10 cellular contexts compared by ENCODE assay signal in the genomic region with DNA sequence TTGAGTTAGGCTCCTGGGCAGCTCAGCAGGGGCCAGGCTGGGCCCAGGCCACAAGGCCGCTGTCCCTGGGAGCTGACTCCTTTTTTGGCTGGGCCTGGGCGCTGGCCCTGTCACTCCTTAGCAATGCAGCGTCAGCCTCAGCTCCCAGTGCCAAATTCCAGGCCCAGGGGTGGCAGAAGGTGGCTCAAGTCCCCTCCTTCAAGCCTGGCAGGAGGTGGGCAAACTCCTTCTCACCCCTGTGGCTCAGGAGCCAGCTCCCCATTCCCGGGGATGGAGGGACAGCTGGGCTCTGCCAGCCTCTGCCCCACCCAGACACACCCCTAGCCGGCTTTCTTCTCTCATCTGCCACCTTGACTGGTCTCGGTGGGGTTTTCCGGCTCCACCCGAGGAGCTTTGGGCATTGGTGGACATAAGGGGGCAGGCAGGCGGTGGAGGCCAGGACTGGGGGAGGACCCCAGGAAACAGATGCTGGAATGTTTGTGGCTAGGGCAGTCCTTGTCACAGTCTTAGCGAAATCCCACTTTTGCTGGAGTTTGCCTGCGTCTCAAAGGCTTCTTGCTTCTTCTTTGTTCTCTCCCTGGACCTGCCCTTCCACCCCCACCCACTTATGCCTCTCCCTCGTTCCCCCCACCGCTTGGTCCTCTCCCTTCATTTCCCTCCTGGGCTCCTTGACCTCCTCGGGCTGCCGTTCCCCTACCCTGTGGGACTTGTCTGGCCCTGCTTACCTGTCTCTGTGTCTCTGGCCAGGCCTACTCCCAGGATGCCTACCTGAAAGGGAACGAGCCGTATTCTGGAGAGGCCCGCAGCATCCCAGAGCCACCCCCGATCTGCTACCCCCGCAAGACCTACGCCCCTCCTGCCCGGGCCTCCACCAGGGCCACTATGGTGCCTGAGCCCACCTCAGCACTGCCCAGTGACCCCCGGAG. TPM values are rescaled to one million over a fixed set of nuclear protein-coding genes. Genes with fewer than 3 reads are reported as not detected.
DNase-seq lines count a peak whose midpoint lies in the region; ATAC-seq and TF ChIP-seq lines count a peak whose summit lies in the region.
"Had no signal": no experiment of that assay in that cellular context is flagged by ENCODE, and none has a peak within 500 bp of the region (broad histone marks: within the 10 kb centered on the region; RNA-seq: fewer than 3 reads in every experiment).

No MANE protein-coding gene starts in this region.

- no peaks in the 10 kb centered on the region for H3K27me3 Mint-ChIP-seq in stimulated activated naive CD8-positive, alpha-beta T cell treated with anti-CD3 and anti-CD28 coated beads, Interleukin-15, amount 100 ng/mL, for 72 hours

- H3K27me3 ChIP-seq in ascending aorta (no peaks in the 10 kb centered on the region), heart right ventricle (no peaks in the 10 kb centered on the region)

- peak overlapping the region; percentile 54 to 66 for H3K4me3 ChIP-seq in ascending aorta
- peak overlapping the region in 9 of 10 donors; percentile 42 to 59 (median 55) for H3K4me3 ChIP-seq in heart right ventricle
- H3K4me3 ChIP-seq in skeletal muscle cell (ENCODE audit: low read depth, low read length), result peak overlapping the region; percentile 53

- H3K9me3 ChIP-seq in ascending aorta, result no peaks in the 10 kb centered on the region
- H3K9me3 ChIP-seq in heart right ventricle, result no peaks in the 10 kb centered on the region

- no peaks in the 10 kb centered on the region for H3K4me1 Mint-ChIP-seq in stimulated activated naive CD8-positive, alpha-beta T cell treated with anti-CD3 and anti-CD28 coated beads, Interleukin-15, amount 100 ng/mL, for 72 hours

- peak; percentile 71 for DNase-seq in GM04504 (ENCODE audit: low read depth)
- DNase-seq in ascending aorta (ENCODE audit: low spot score in 2 of 2), result peak; percentile 59 to 96
- DNase-seq in heart right ventricle, result peak; percentile 71 to 74
- DNase-seq in skeletal muscle cell (ENCODE audit: low read depth), result no peak
- no peak for DNase-seq in T-helper 9 cell
- no peak for DNase-seq in stimulated activated naive CD8-positive, alpha-beta T cell treated with anti-CD3 and anti-CD28 coated beads, Interleukin-15, amount 100 ng/mL, for 72 hours
- DNase-seq: T-helper 17 cell had no signal

- H3K4me1 ChIP-seq in ascending aorta, result peaks cover 20 to 47% of the 10 kb centered on the region in 2 donors
- H3K4me1 ChIP-seq in heart right ventricle, result peaks cover 32 to 85% (median 58%) of the 10 kb centered on the region in 9 donors

- intact Hi-C loops in ascending aorta (cut with DNase I), result no loop called here
- intact Hi-C loops in heart right ventricle (cut with DNase I), result loop anchor here in 1 of 10 donors (5.0 kb wide), 1 partner anchor 33 kb away; no protein-coding TSS in a partner anchor

- no peak overlapping the region for H3K4me3 Mint-ChIP-seq in stimulated activated naive CD8-positive, alpha-beta T cell treated with anti-CD3 and anti-CD28 coated beads, Interleukin-15, amount 100 ng/mL, for 72 hours
- H3K4me3 Mint-ChIP-seq: T-helper 17 cell had no signal

- TF ChIP-seq CTCF in ascending aorta (IDR thresholded peaks at IDR 0.05) (no peak), heart right ventricle (IDR thresholded peaks at IDR 0.05) (no peak)

- no peak overlapping the region for H3K27ac Mint-ChIP-seq in stimulated activated naive CD8-positive, alpha-beta T cell treated with anti-CD3 and anti-CD28 coated beads, Interleukin-15, amount 100 ng/mL, for 72 hours
- H3K27ac Mint-ChIP-seq: T-helper 17 cell had no signal

- peak overlapping the region; percentile 95 to 99 for H3K27ac ChIP-seq in ascending aorta
- peak overlapping the region; percentile 87 to 99 (median 94) for H3K27ac ChIP-seq in heart right ventricle
- H3K27ac ChIP-seq: HL-60 had no signal

- peak; percentile 50 to 76 (median 72) for ATAC-seq in heart right ventricle
- no peak for ATAC-seq in GM19463 (IDR thresholded peaks at IDR 0.05; ENCODE audit: unreplicated experiment)
- ATAC-seq in stimulated activated naive CD8-positive, alpha-beta T cell treated with anti-CD3 and anti-CD28 coated beads, Interleukin-15, amount 100 ng/mL, for 72 hours, result no peak
- ATAC-seq in GM19452 (IDR thresholded peaks at IDR 0.05; ENCODE audit: unreplicated experiment), result no peak
- ATAC-seq: T-helper 17 cell had no signal

- H3K36me3 ChIP-seq in ascending aorta (peaks cover 36 to 55% of the 10 kb centered on the region in 2 donors), heart right ventricle (peaks cover 0 to 83% (median 47%) of the 10 kb centered on the region in 9 donors)

- no peaks in the 10 kb centered on the region for H3K9me3 Mint-ChIP-seq in stimulated activated naive CD8-positive, alpha-beta T cell treated with anti-CD3 and anti-CD28 coated beads, Interleukin-15, amount 100 ng/mL, for 72 hours

- WGBS in heart right ventricle, 2 donors, result 44 to 56% methylated on average over 23 of the region's 23 CpGs

RNA-seq across cellular contexts. Expression of gene ARHGAP23, which starts 37.4 kb away (rescaled TPM):
- total RNA-seq in ascending aorta (89.0 TPM), heart right ventricle (10 to 100 TPM; 48.3 to 78.4 (median 68.0) TPM)
- polyA plus RNA-seq in heart right ventricle, result 10 to 100 TPM; 31.5 to 33.2 TPM

Comparison
In these comparisons a context has a peak if more than half of its experiments do, and no peak if none do; other contexts are left out.
1. DNase-seq: peak in GM04504 (single experiment), ascending aorta (2 of 2) and heart right ventricle (2 of 2); none in skeletal muscle cell (single experiment), T-helper 9 cell (single experiment) and stimulated activated naive CD8-positive, alpha-beta T cell treated with anti-CD3 and anti-CD28 coated beads, Interleukin-15, amount 100 ng/mL, for 72 hours (0 of 2).
2. ATAC-seq: peak in heart right ventricle (8 of 8); none in GM19463 (single experiment), stimulated activated naive CD8-positive, alpha-beta T cell treated with anti-CD3 and anti-CD28 coated beads, Interleukin-15, amount 100 ng/mL, for 72 hours (single experiment) and GM19452 (single experiment).
3. Peak in every context shown above with its lines, with median percentiles within 50 percentile points of each other: H3K4me3 ChIP-seq.